8 cellular contexts compared by ENCODE assay signal in genomic region chr6:116251568-116252384, GRCh38. TPM values are rescaled to one million over a fixed set of nuclear protein-coding genes. Genes with fewer than 3 reads are reported as not detected.
DNase-seq lines count a peak whose midpoint lies in the region; ATAC-seq and TF ChIP-seq lines count a peak whose summit lies in the region.

No MANE protein-coding gene starts in this region.

- intact Hi-C loops in activated CD8-positive, alpha-beta T cell treated with anti-CD3 and anti-CD28 coated beads for 36 hours (cut with micrococcal nuclease), result no loop called here

- peaks cover 17% of the 10 kb centered on the region for H3K36me3 Mint-ChIP-seq in activated CD8-positive, alpha-beta T cell treated with anti-CD3 and anti-CD28 coated beads, Interleukin-2, amount 10 ng/mL, durations not matched to agents 7 days and 5 days (ENCODE audit: low read depth)
- peaks cover 23% of the 10 kb centered on the region for H3K36me3 Mint-ChIP-seq in activated CD8-positive, alpha-beta T cell treated with anti-CD3 and anti-CD28 coated beads for 36 hours (ENCODE audit: low read depth)
- H3K36me3 Mint-ChIP-seq in T-helper 17 cell (ENCODE audit: low read depth), result no peaks in the 10 kb centered on the region
- peaks cover 13 to 22% of the 10 kb centered on the region in 2 donors for H3K36me3 Mint-ChIP-seq in stimulated activated naive B cell treated with anti-CD40 and anti-IgM and Interleukin-4, amounts not matched to agents 10 μg/mL and 1 μg/mL and 100 μg/mL, for 72 hours
- H3K36me3 Mint-ChIP-seq in activated T-helper 17 cell treated with anti-CD3 and anti-CD28 coated beads, Interleukin-2, amount 50 U/mL, for 72 hours (ENCODE audit: low read depth), result peaks cover 9% of the 10 kb centered on the region

- peak overlapping the region; percentile 50 for H3K4me3 ChIP-seq in fibroblast of villous mesenchyme (ENCODE audit: low read depth, low read length)

- peak overlapping the region; percentile 44 for H3K4me3 Mint-ChIP-seq in activated CD8-positive, alpha-beta T cell treated with anti-CD3 and anti-CD28 coated beads, Interleukin-2, amount 10 ng/mL, durations not matched to agents 7 days and 5 days
- no peak overlapping the region for H3K4me3 Mint-ChIP-seq in activated CD8-positive, alpha-beta T cell treated with anti-CD3 and anti-CD28 coated beads for 36 hours
- H3K4me3 Mint-ChIP-seq in T-helper 17 cell, result peak overlapping the region; percentile 45
- peak overlapping the region; percentile 8 to 60 for H3K4me3 Mint-ChIP-seq in stimulated activated naive B cell treated with anti-CD40 and anti-IgM and Interleukin-4, amounts not matched to agents 10 μg/mL and 1 μg/mL and 100 μg/mL, for 72 hours
- no peak overlapping the region for H3K4me3 Mint-ChIP-seq in activated T-helper 17 cell treated with anti-CD3 and anti-CD28 coated beads, Interleukin-2, amount 50 U/mL, for 72 hours

- no peaks in the 10 kb centered on the region for H3K9me3 ChIP-seq in T-helper 17 cell (ENCODE audit: control insufficient read depth, low read length, poor library complexity, severe bottlenecking)

- TF ChIP-seq CTCF in activated CD8-positive, alpha-beta T cell treated with anti-CD3 and anti-CD28 coated beads for 36 hours (IDR thresholded peaks at IDR 0.05), result no peak
- no peak for TF ChIP-seq CTCF in fibroblast of villous mesenchyme (IDR thresholded peaks at IDR 0.05; ENCODE audit: insufficient read depth, low read depth, low read length)

- CTCF ChIA-PET in activated CD8-positive, alpha-beta T cell treated with anti-CD3 and anti-CD28 coated beads, Interleukin-2, amount 10 ng/mL, durations not matched to agents 7 days and 5 days (lab: Charles Lee), result interaction anchor here (0.8 to 2.1 kb wide), 4 partner anchors 16 to 193 kb away, joined by 3 to 9 read pairs (median 5); no protein-coding TSS in a partner anchor
- CTCF ChIA-PET in activated CD8-positive, alpha-beta T cell treated with anti-CD3 and anti-CD28 coated beads for 36 hours (lab: Charles Lee), result interaction anchor here (0.9 to 1.7 kb wide), 4 partner anchors 15 to 35 kb away, joined by 3 to 7 read pairs (median 4); no protein-coding TSS in a partner anchor

- H3K9me3 Mint-ChIP-seq in activated CD8-positive, alpha-beta T cell treated with anti-CD3 and anti-CD28 coated beads, Interleukin-2, amount 10 ng/mL, durations not matched to agents 7 days and 5 days (ENCODE audit: insufficient read depth), result no peaks in the 10 kb centered on the region
- no peaks in the 10 kb centered on the region for H3K9me3 Mint-ChIP-seq in activated CD8-positive, alpha-beta T cell treated with anti-CD3 and anti-CD28 coated beads for 36 hours
- no peaks in the 10 kb centered on the region for H3K9me3 Mint-ChIP-seq in stimulated activated naive B cell treated with anti-CD40 and anti-IgM and Interleukin-4, amounts not matched to agents 10 μg/mL and 1 μg/mL and 100 μg/mL, for 72 hours
- H3K9me3 Mint-ChIP-seq in activated T-helper 17 cell treated with anti-CD3 and anti-CD28 coated beads, Interleukin-2, amount 50 U/mL, for 72 hours, result no peaks in the 10 kb centered on the region

- no peak for DNase-seq in activated CD8-positive, alpha-beta T cell treated with anti-CD3 and anti-CD28 coated beads, Interleukin-2, amount 10 ng/mL, durations not matched to agents 7 days and 5 days
- DNase-seq in activated CD8-positive, alpha-beta T cell treated with anti-CD3 and anti-CD28 coated beads for 36 hours, result no peak
- no peak for DNase-seq in T-helper 17 cell
- DNase-seq in fibroblast of villous mesenchyme (ENCODE audit: low read depth), result peak; percentile 29
- no peak for DNase-seq in stimulated activated naive B cell treated with anti-CD40 and anti-IgM and Interleukin-4, amounts not matched to agents 10 μg/mL and 1 μg/mL and 100 μg/mL, for 72 hours
- DNase-seq in SHP77 (lab: John Stamatoyannopoulos, UW), result no peak
- no peak for DNase-seq in effector CD8-positive, alpha-beta T cell (lab: John Stamatoyannopoulos, UW)

- no peaks in the 10 kb centered on the region for H3K27me3 Mint-ChIP-seq in activated CD8-positive, alpha-beta T cell treated with anti-CD3 and anti-CD28 coated beads, Interleukin-2, amount 10 ng/mL, durations not matched to agents 7 days and 5 days (ENCODE audit: low read depth)
- H3K27me3 Mint-ChIP-seq in activated CD8-positive, alpha-beta T cell treated with anti-CD3 and anti-CD28 coated beads for 36 hours, result no peaks in the 10 kb centered on the region
- no peaks in the 10 kb centered on the region for H3K27me3 Mint-ChIP-seq in T-helper 17 cell
- no peaks in the 10 kb centered on the region for H3K27me3 Mint-ChIP-seq in stimulated activated naive B cell treated with anti-CD40 and anti-IgM and Interleukin-4, amounts not matched to agents 10 μg/mL and 1 μg/mL and 100 μg/mL, for 72 hours
- no peaks in the 10 kb centered on the region for H3K27me3 Mint-ChIP-seq in activated T-helper 17 cell treated with anti-CD3 and anti-CD28 coated beads, Interleukin-2, amount 50 U/mL, for 72 hours

- POLR2A ChIA-PET in activated CD8-positive, alpha-beta T cell treated with anti-CD3 and anti-CD28 coated beads, Interleukin-2, amount 10 ng/mL, durations not matched to agents 7 days and 5 days (lab: Charles Lee), result interaction anchor here (4.7 kb wide), 1 partner anchor 27 kb away, joined by 51 read pairs; the partner anchor contains the start of gene TSPYL1
- POLR2A ChIA-PET in activated CD8-positive, alpha-beta T cell treated with anti-CD3 and anti-CD28 coated beads for 36 hours (lab: Charles Lee), result interaction anchor here (0.7 to 1.3 kb wide), 3 partner anchors 11 to 151 kb away, joined by 3 to 4 read pairs (median 3); partner anchors contain the start of genes NT5DC1 and TSPYL1

- peaks cover 31% of the 10 kb centered on the region for H3K4me1 Mint-ChIP-seq in activated CD8-positive, alpha-beta T cell treated with anti-CD3 and anti-CD28 coated beads, Interleukin-2, amount 10 ng/mL, durations not matched to agents 7 days and 5 days (ENCODE audit: low read depth)
- peaks cover 41% of the 10 kb centered on the region for H3K4me1 Mint-ChIP-seq in activated CD8-positive, alpha-beta T cell treated with anti-CD3 and anti-CD28 coated beads for 36 hours (ENCODE audit: low read depth)
- H3K4me1 Mint-ChIP-seq in T-helper 17 cell, result peaks cover 32% of the 10 kb centered on the region
- peaks cover 31 to 37% of the 10 kb centered on the region in 2 donors for H3K4me1 Mint-ChIP-seq in stimulated activated naive B cell treated with anti-CD40 and anti-IgM and Interleukin-4, amounts not matched to agents 10 μg/mL and 1 μg/mL and 100 μg/mL, for 72 hours
- H3K4me1 Mint-ChIP-seq in activated T-helper 17 cell treated with anti-CD3 and anti-CD28 coated beads, Interleukin-2, amount 50 U/mL, for 72 hours, result peaks cover 25% of the 10 kb centered on the region

- peak overlapping the region; percentile 67 for H3K27ac Mint-ChIP-seq in activated CD8-positive, alpha-beta T cell treated with anti-CD3 and anti-CD28 coated beads, Interleukin-2, amount 10 ng/mL, durations not matched to agents 7 days and 5 days
- H3K27ac Mint-ChIP-seq in activated CD8-positive, alpha-beta T cell treated with anti-CD3 and anti-CD28 coated beads for 36 hours, result no peak overlapping the region
- H3K27ac Mint-ChIP-seq in T-helper 17 cell, result no peak overlapping the region
- no peak overlapping the region for H3K27ac Mint-ChIP-seq in stimulated activated naive B cell treated with anti-CD40 and anti-IgM and Interleukin-4, amounts not matched to agents 10 μg/mL and 1 μg/mL and 100 μg/mL, for 72 hours
- H3K27ac Mint-ChIP-seq in activated T-helper 17 cell treated with anti-CD3 and anti-CD28 coated beads, Interleukin-2, amount 50 U/mL, for 72 hours, result no peak overlapping the region

- no peak for ATAC-seq in activated CD8-positive, alpha-beta T cell treated with anti-CD3 and anti-CD28 coated beads, Interleukin-2, amount 10 ng/mL, durations not matched to agents 7 days and 5 days
- ATAC-seq in activated CD8-positive, alpha-beta T cell treated with anti-CD3 and anti-CD28 coated beads for 36 hours, result no peak
- no peak for ATAC-seq in T-helper 17 cell
- no peak for ATAC-seq in stimulated activated naive B cell treated with anti-CD40 and anti-IgM and Interleukin-4, amounts not matched to agents 10 μg/mL and 1 μg/mL and 100 μg/mL, for 72 hours (replicated peaks)
- ATAC-seq in activated T-helper 17 cell treated with anti-CD3 and anti-CD28 coated beads, Interleukin-2, amount 50 U/mL, for 72 hours (replicated peaks), result no peak

RNA-seq across cellular contexts. Expression of gene TSPYL4, which starts 2.1 kb away (rescaled TPM):
- total RNA-seq in activated CD8-positive, alpha-beta T cell treated with anti-CD3 and anti-CD28 coated beads, Interleukin-2, amount 10 ng/mL, durations not matched to agents 7 days and 5 days, result 10 to 100 TPM; 19.3 to 19.8 TPM
- total RNA-seq in activated CD8-positive, alpha-beta T cell treated with anti-CD3 and anti-CD28 coated beads for 36 hours, result 10 to 100 TPM; 11.8 to 12.2 TPM
- total RNA-seq in T-helper 17 cell (10 to 100 TPM; 45.8 to 56.5 TPM), fibroblast of villous mesenchyme (16.4 and 18.0 TPM in 2 replicates)
- 10 to 100 TPM; 10.3 to 13.1 TPM for total RNA-seq in activated T-helper 17 cell treated with anti-CD3 and anti-CD28 coated beads, Interleukin-2, amount 50 U/mL, for 72 hours

RNA-seq across cellular contexts. Expression of gene TSPYL1, which starts 28.0 kb away (rescaled TPM):
- total RNA-seq in activated CD8-positive, alpha-beta T cell treated with anti-CD3 and anti-CD28 coated beads, Interleukin-2, amount 10 ng/mL, durations not matched to agents 7 days and 5 days, result 10 to 100 TPM; 37.8 to 38.4 TPM
- total RNA-seq in activated CD8-positive, alpha-beta T cell treated with anti-CD3 and anti-CD28 coated beads for 36 hours, result 10 to 100 TPM; 38.5 to 38.6 TPM
- 100 to 1,000 TPM; 199 to 216 TPM for total RNA-seq in T-helper 17 cell
- 76.3 and 114 TPM in 2 replicates for total RNA-seq in fibroblast of villous mesenchyme
- 10 to 100 TPM; 47.9 to 64.6 TPM for total RNA-seq in activated T-helper 17 cell treated with anti-CD3 and anti-CD28 coated beads, Interleukin-2, amount 50 U/mL, for 72 hours

Comparison
In these comparisons a context has a peak if more than half of its experiments do, and no peak if none do; other contexts are left out.
1. H3K4me3 Mint-ChIP-seq: peak in activated CD8-positive, alpha-beta T cell treated with anti-CD3 and anti-CD28 coated beads, Interleukin-2, amount 10 ng/mL, durations not matched to agents 7 days and 5 days (single experiment), T-helper 17 cell (single experiment) and stimulated activated naive B cell treated with anti-CD40 and anti-IgM and Interleukin-4, amounts not matched to agents 10 μg/mL and 1 μg/mL and 100 μg/mL, for 72 hours (2 of 2); none in activated CD8-positive, alpha-beta T cell treated with anti-CD3 and anti-CD28 coated beads for 36 hours (single experiment) and activated T-helper 17 cell treated with anti-CD3 and anti-CD28 coated beads, Interleukin-2, amount 50 U/mL, for 72 hours (single experiment).